Comparison of ENCODE assay signal across 8 cellular contexts in genomic region chr3:56783644-56784451, GRCh38. TPM values are rescaled to one million over a fixed set of nuclear protein-coding genes. Genes with fewer than 3 reads are reported as not detected.
DNase-seq lines count a peak whose midpoint lies in the region; ATAC-seq lines count a peak whose summit lies in the region.

No MANE protein-coding gene starts in this region.

- peak; percentile 100 for ATAC-seq in stimulated activated memory B cell treated with anti-CD40 and anti-IgM and Interleukin-4, amounts not matched to agents 10 μg/mL and 1 μg/mL and 100 μg/mL, for 72 hours

- H3K4me1 ChIP-seq in GM23248 (ENCODE audit: insufficient read depth) = peaks cover 14% of the 10 kb centered on the region

- 0 out of 2 replicates have a peak overlapping the region, but pooled peaks have one; percentile 10 for H3K4me3 ChIP-seq in GM23248

- no peaks in the 10 kb centered on the region for H3K27me3 Mint-ChIP-seq in stimulated activated memory B cell treated with anti-CD40 and anti-IgM and Interleukin-4, amounts not matched to agents 10 μg/mL and 1 μg/mL and 100 μg/mL, for 72 hours

- H2AFZ ChIP-seq in GM23248 = peak overlapping the region; percentile 76

- DNase-seq in GM04503 (ENCODE audit: low read depth) (peak; percentile 35), GM23248 (peak; percentile 73), M059J (ENCODE audit: low read depth) (peak; percentile 74), UCSD-AML1 (lab: John Stamatoyannopoulos, UW; ENCODE audit: unreplicated experiment) (peak; percentile 75), lung microvascular endothelial cell (ENCODE audit: low read depth in 2 of 2) (peak; percentile 54 to 82), NCI-H526 treated with DMSO at 0.1 percent for 48 hours (lab: John Stamatoyannopoulos, UW) (no peak)
- DNase-seq in central memory CD4-positive, alpha-beta T cell = peak; percentile 83

- H3K36me3 ChIP-seq in GM23248 (ENCODE audit: low read depth) = no peaks in the 10 kb centered on the region

- no peaks in the 10 kb centered on the region; the same call in 1 of the 2 replicates for H3K9me2 ChIP-seq in GM23248 (ENCODE audit: insufficient read depth)

- peak overlapping the region; percentile 23 for H3K4me3 Mint-ChIP-seq in stimulated activated memory B cell treated with anti-CD40 and anti-IgM and Interleukin-4, amounts not matched to agents 10 μg/mL and 1 μg/mL and 100 μg/mL, for 72 hours

- peak overlapping the region; percentile 19; the same call in 1 of the 2 replicates for H3K9ac ChIP-seq in GM23248

- peaks cover 14% of the 10 kb centered on the region for H3F3A ChIP-seq in GM23248 (ENCODE audit: insufficient read depth)

- peaks cover 5% of the 10 kb centered on the region for H3K36me3 Mint-ChIP-seq in stimulated activated memory B cell treated with anti-CD40 and anti-IgM and Interleukin-4, amounts not matched to agents 10 μg/mL and 1 μg/mL and 100 μg/mL, for 72 hours

- H3K4me2 ChIP-seq in GM23248 (ENCODE audit: unreplicated experiment) = peak overlapping the region; percentile 52

- no peaks in the 10 kb centered on the region for H3K9me3 Mint-ChIP-seq in stimulated activated memory B cell treated with anti-CD40 and anti-IgM and Interleukin-4, amounts not matched to agents 10 μg/mL and 1 μg/mL and 100 μg/mL, for 72 hours

- peaks cover 53% of the 10 kb centered on the region for H3K4me1 Mint-ChIP-seq in stimulated activated memory B cell treated with anti-CD40 and anti-IgM and Interleukin-4, amounts not matched to agents 10 μg/mL and 1 μg/mL and 100 μg/mL, for 72 hours

- H3K9me3 ChIP-seq in GM23248 (ENCODE audit: low read depth) = no peaks in the 10 kb centered on the region

- no peaks in the 10 kb centered on the region for H4K20me1 ChIP-seq in GM23248 (ENCODE audit: insufficient read depth)

- H3K27me3 ChIP-seq in GM23248 (replicated peaks; ENCODE audit: insufficient read depth) = no peaks in the 10 kb centered on the region

- peak overlapping the region; percentile 51 for H3K27ac ChIP-seq in GM23248

- 43 to 45% methylated on average over 8 of the region's 8 CpGs for WGBS in GM23248 (ENCODE audit: low coverage in 1 of 2, low lambda C conversion rate in 2 of 2, missing lambda C conversion rate in 2 of 2), 2 experiments

- in situ Hi-C loops in GM23248 (cut with MboI) = no loop called here

- no peaks in the 10 kb centered on the region for H3K79me2 ChIP-seq in GM23248 (ENCODE audit: insufficient read depth)

- H3K27ac Mint-ChIP-seq in stimulated activated memory B cell treated with anti-CD40 and anti-IgM and Interleukin-4, amounts not matched to agents 10 μg/mL and 1 μg/mL and 100 μg/mL, for 72 hours = peak overlapping the region; percentile 81

RNA-seq across cellular contexts. Expression of gene ARHGEF3, which starts 17.9 kb away (rescaled TPM):
- 1.1 and 3.0 TPM in 2 replicates for total RNA-seq in GM23248 (2014; rRNA removed; shearing (Covaris generic))
- polyA plus RNA-seq in GM23248 (2016; fragmentation: Nextera tagmentation; extraction: Ambion mirVana) = 2.6 and 3.0 TPM in 2 replicates
- 9.6 and 12.0 TPM in 2 replicates for total RNA-seq in M059J (2014; rRNA removed; shearing (Covaris generic))
- total RNA-seq in lung microvascular endothelial cell = 5.2 and 7.2 TPM in 2 replicates
